ENCODE assay signal across 7 cellular contexts in genomic region chr10:62887642-62888041, GRCh38.
"Had no signal": no experiment of that assay in that cellular context is flagged by ENCODE, and none has a peak within 500 bp of the region (broad histone marks: within the 10 kb centered on the region; RNA-seq: fewer than 3 reads in every experiment).

No MANE protein-coding gene starts in this region.

- H3K4me1 ChIP-seq: HAP-1 had no signal

- H3K36me3 ChIP-seq: HAP-1 had no signal

- H3K27ac ChIP-seq: GM23248 had no signal

- H3K4me3 ChIP-seq: GM23248, HAP-1, K562 had no signal

- H3K9me3 ChIP-seq: HAP-1 had no signal

- ATAC-seq: HCT116, K562 had no signal

- DNase-seq: GM23248, GOT3, H7, IMR-90 had no signal
